In genomic region chr2:145156199-145156598, GRCh38 we compare ENCODE assay signal across 1 cellular context.
TF ChIP-seq lines count a peak whose summit lies in the region.

No MANE protein-coding gene starts in this region.

TF ChIP-seq in A549, 52 proteins besides CTCF, POLR2A, EP300 and RAD21:
- TF ChIP-seq REST (IDR thresholded peaks at IDR 0.05), result no peak
- no peak for TF ChIP-seq BHLHE40 (IDR thresholded peaks at IDR 0.05; ENCODE audit: low read depth, low read length)
- no peak for TF ChIP-seq ESRRA (IDR thresholded peaks at IDR 0.05; ENCODE audit: borderline replicate concordance, low read length)
- no peak for TF ChIP-seq KDM5A (IDR thresholded peaks at IDR 0.05)
- TF ChIP-seq RCOR1 (IDR thresholded peaks at IDR 0.05; ENCODE audit: low read depth, low read length), result no peak
- no peak for TF ChIP-seq EHMT2 (IDR thresholded peaks at IDR 0.05; ENCODE audit: low read depth)
- TF ChIP-seq HOXB13 (CRISPR knock-in tag; IDR thresholded peaks at IDR 0.05; ENCODE audit: low read depth), result no peak
- TF ChIP-seq CEBPB (IDR thresholded peaks at IDR 0.05), result no peak
- TF ChIP-seq GATA3 (IDR thresholded peaks at IDR 0.05; ENCODE audit: borderline replicate concordance), result no peak
- TF ChIP-seq NFE2L2 (conservative IDR thresholded peaks at IDR 0.05; ENCODE audit: low read length), result no peak
